13 cellular contexts compared by ENCODE assay signal in genomic region chr9:115291841-115292240, GRCh38.
DNase-seq lines count a peak whose midpoint lies in the region; ATAC-seq and TF ChIP-seq lines count a peak whose summit lies in the region.
"Had no signal": no experiment of that assay in that cellular context is flagged by ENCODE, and none has a peak within 500 bp of the region (broad histone marks: within the 10 kb centered on the region; RNA-seq: fewer than 3 reads in every experiment).

No MANE protein-coding gene starts in this region.

- ATAC-seq in HG03196 (IDR thresholded peaks at IDR 0.05; ENCODE audit: unreplicated experiment) = no peak
- ATAC-seq: activated CD4-positive, alpha-beta T cell treated with anti-CD3 and anti-CD28 coated beads for 36 hours had no signal

- H3K36me3 ChIP-seq in prostate gland = no peaks in the 10 kb centered on the region

- WGBS in prostate gland = 27% methylated on average over 3 of the region's 3 CpGs

- TF ChIP-seq POLR2A in prostate gland (IDR thresholded peaks at IDR 0.05) = no peak

- intact Hi-C loops in prostate gland (cut with DNase I) = no loop called here

- no peaks in the 10 kb centered on the region for H3K4me1 ChIP-seq in prostate gland (replicated peaks)

- TF ChIP-seq CTCF in fibroblast of the aortic adventitia (IDR thresholded peaks at IDR 0.05; ENCODE audit: insufficient read depth, low read length) = no peak
- TF ChIP-seq CTCF in prostate gland (IDR thresholded peaks at IDR 0.05) = no peak

- no peaks in the 10 kb centered on the region for H3K27me3 ChIP-seq in prostate gland (replicated peaks; ENCODE audit: insufficient read depth)

- H3K4me3 ChIP-seq in fibroblast of the aortic adventitia (ENCODE audit: low read depth, low read length) = no peak overlapping the region
- no peak overlapping the region for H3K4me3 ChIP-seq in prostate gland

- H3K9me3 ChIP-seq in prostate gland = no peaks in the 10 kb centered on the region

- DNase-seq in ELR (ENCODE audit: low read depth) = peak; percentile 17
- peak; percentile 52 for DNase-seq in SW480 (ENCODE audit: low spot score)
- peak; percentile 22 for DNase-seq in fibroblast of the aortic adventitia (ENCODE audit: low read depth)
- DNase-seq in prostate gland (ENCODE audit: low spot score) = peak; percentile 63
- DNase-seq in retina = no peak
- no peak for DNase-seq in cortex of kidney (lab: John Stamatoyannopoulos, UW)
- DNase-seq in NCI-H2107 treated with DMSO at 0.1 percent for 48 hours (lab: John Stamatoyannopoulos, UW; ENCODE audit: unreplicated experiment) = no peak
- DNase-seq: activated CD4-positive, alpha-beta T cell treated with anti-CD3 and anti-CD28 coated beads for 36 hours; activated CD8-positive, alpha-beta memory T cell treated with anti-CD3 and anti-CD28 coated beads, Interleukin-2, amount 50 U/mL, for 4 hours; activated naive CD4-positive, alpha-beta T cell treated with anti-CD3 and anti-CD28 coated beads for 36 hours; effector memory CD4-positive, alpha-beta T cell; posterior cingulate gyrus had no signal

- H3K27ac ChIP-seq in prostate gland = no peak overlapping the region

Comparison
In these comparisons a context has a peak if more than half of its experiments do, and no peak if none do; other contexts are left out.
1. DNase-seq: peak in ELR (single experiment), SW480 (single experiment), fibroblast of the aortic adventitia (single experiment) and prostate gland (single experiment); none in retina (single experiment), cortex of kidney (single experiment) and NCI-H2107 treated with DMSO at 0.1 percent for 48 hours (single experiment).